ENCODE assay signal across 15 cellular contexts in the genomic region with DNA sequence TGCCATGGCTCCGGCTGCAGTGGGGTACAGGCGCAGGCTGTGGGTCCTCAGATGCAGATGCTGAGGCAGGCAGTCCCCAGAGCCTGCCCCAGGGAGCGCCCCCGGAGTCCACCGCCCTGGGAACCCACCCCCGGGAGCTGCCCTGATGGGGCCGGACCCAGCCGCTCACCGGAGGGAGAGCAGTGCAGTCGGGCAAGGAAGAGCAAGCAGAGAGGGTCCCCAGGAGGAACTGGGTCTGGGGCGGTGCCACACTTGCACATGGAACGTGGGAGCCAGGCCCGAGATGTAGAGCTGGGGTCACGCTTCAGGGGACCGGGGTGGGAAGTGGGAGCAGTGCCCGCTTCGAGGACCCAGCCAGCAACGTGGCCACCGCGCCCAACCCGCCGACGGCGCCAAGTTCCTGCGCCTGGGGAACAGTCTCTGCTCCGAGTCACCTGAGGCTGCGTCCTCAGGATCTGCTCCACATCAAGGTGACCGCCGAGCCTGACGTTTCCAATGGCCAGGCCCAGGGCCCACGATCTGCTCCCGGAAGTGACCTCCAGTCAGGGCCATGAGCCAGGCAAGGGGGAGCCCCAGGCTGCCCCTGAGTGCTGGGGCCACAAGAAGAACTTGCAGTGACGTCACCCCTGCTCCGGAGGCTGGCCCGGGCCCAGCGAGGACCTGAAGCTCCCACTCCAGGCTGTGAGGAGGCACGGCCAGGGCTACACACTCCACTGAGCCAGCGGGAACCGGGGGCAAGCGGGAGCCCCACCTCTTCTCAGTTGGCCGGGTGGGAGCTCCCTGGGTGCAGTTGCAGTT. TPM values are rescaled to one million over a fixed set of nuclear protein-coding genes. Genes with fewer than 3 reads are reported as not detected.
A peak's percentile ranks its signal among the peaks of the same experiment; 100 is the strongest.
DNase-seq lines count a peak whose midpoint lies in the region; ATAC-seq and TF ChIP-seq lines count a peak whose summit lies in the region.
"Had no signal": no experiment of that assay in that cellular context is flagged by ENCODE, and none has a peak within 500 bp of the region (broad histone marks: within the 10 kb centered on the region; RNA-seq: fewer than 3 reads in every experiment).

No MANE protein-coding gene starts in this region.

- intact Hi-C loops in heart right ventricle (cut with DNase I) = no loop called here
- intact Hi-C loops in lower leg skin (cut with DNase I; ENCODE audit: low total_unique reads) = no loop called here

- no peaks in the 10 kb centered on the region for H3K36me3 Mint-ChIP-seq in activated naive CD8-positive, alpha-beta T cell treated with anti-CD3 and anti-CD28 coated beads, Interleukin-2, amount 50 U/mL, for 24 hours (ENCODE audit: low read depth)
- H3K36me3 Mint-ChIP-seq: type B pancreatic cell had no signal

- no peak overlapping the region for H3K4me3 Mint-ChIP-seq in activated naive CD8-positive, alpha-beta T cell treated with anti-CD3 and anti-CD28 coated beads, Interleukin-2, amount 50 U/mL, for 24 hours
- H3K4me3 Mint-ChIP-seq: central memory CD8-positive, alpha-beta T cell; type B pancreatic cell had no signal

- peaks cover 0 to 11% (median 0%) of the 10 kb centered on the region in 11 donors for H3K9me3 ChIP-seq in heart right ventricle

- H3K36me3 ChIP-seq in heart right ventricle = no peaks in the 10 kb centered on the region
- H3K36me3 ChIP-seq: SJCRH30 had no signal

- ATAC-seq in activated naive CD8-positive, alpha-beta T cell treated with anti-CD3 and anti-CD28 coated beads, Interleukin-2, amount 50 U/mL, for 24 hours = peak; percentile 20
- ATAC-seq in heart right ventricle (peak; percentile 53 to 97 (median 72)), omental fat pad (ENCODE audit: low FRiP score) (peak; percentile 23)

- H3K4me3 ChIP-seq in heart right ventricle = peak overlapping the region in 5 of 10 donors; percentile 27 to 39 (median 35)
- no peak overlapping the region for H3K4me3 ChIP-seq in lower leg skin (ENCODE audit: low read depth, poor library complexity, severe bottlenecking)
- H3K4me3 ChIP-seq: SJCRH30 had no signal

- H3K27ac ChIP-seq in heart right ventricle = no peak overlapping the region
- H3K27ac ChIP-seq: epithelial cell of prostate, SJCRH30 had no signal

- no peaks in the 10 kb centered on the region for H3K4me1 ChIP-seq in heart right ventricle
- H3K4me1 ChIP-seq: SJCRH30 had no signal

- no peak overlapping the region for H3K27ac Mint-ChIP-seq in activated naive CD8-positive, alpha-beta T cell treated with anti-CD3 and anti-CD28 coated beads, Interleukin-2, amount 50 U/mL, for 24 hours
- H3K27ac Mint-ChIP-seq: type B pancreatic cell had no signal

- DNase-seq in EH (ENCODE audit: low read depth) (peak; percentile 9), heart right ventricle (peak; percentile 11 to 54), omental fat pad (ENCODE audit: low spot score) (no peak), NCI-H2029 (lab: John Stamatoyannopoulos, UW) (no peak), lower leg skin (ENCODE audit: low spot score in 2 of 2) (no peak), NCI-H2171 (lab: John Stamatoyannopoulos, UW) (no peak), CD1c-positive myeloid dendritic cell (ENCODE audit: extremely low spot score) (no peak)
- no peak for DNase-seq in activated naive CD8-positive, alpha-beta T cell treated with anti-CD3 and anti-CD28 coated beads, Interleukin-2, amount 50 U/mL, for 24 hours
- DNase-seq: activated naive CD4-positive, alpha-beta T cell treated with anti-CD3 and anti-CD28 coated beads, Interleukin-2, amount 50 U/mL, for 16 hours; nucleus accumbens; SJCRH30; stimulated activated CD4-positive, alpha-beta T cell treated with anti-CD3 and anti-CD28 coated beads, Interleukin-15, amount 100 ng/mL, for 24 hours had no signal

- H3K4me1 Mint-ChIP-seq in activated naive CD8-positive, alpha-beta T cell treated with anti-CD3 and anti-CD28 coated beads, Interleukin-2, amount 50 U/mL, for 24 hours = no peaks in the 10 kb centered on the region
- H3K4me1 Mint-ChIP-seq: central memory CD8-positive, alpha-beta T cell had no signal

- 58 to 62% methylated on average over 41 of the region's 41 CpGs for WGBS in heart right ventricle, 2 donors
- WGBS in lower leg skin, 2 donors = 75 to 80% methylated on average over 31 to 34 of the region's 41 CpGs

- TF ChIP-seq POLR2A in lower leg skin (IDR thresholded peaks at IDR 0.05) = no peak

- TF ChIP-seq CTCF in heart right ventricle (IDR thresholded peaks at IDR 0.05) = no peak
- TF ChIP-seq CTCF in omental fat pad (IDR thresholded peaks at IDR 0.05) = no peak
- TF ChIP-seq CTCF in lower leg skin (IDR thresholded peaks at IDR 0.05) = no peak

- H3K9me3 Mint-ChIP-seq in activated naive CD8-positive, alpha-beta T cell treated with anti-CD3 and anti-CD28 coated beads, Interleukin-2, amount 50 U/mL, for 24 hours = no peaks in the 10 kb centered on the region
- H3K9me3 Mint-ChIP-seq: central memory CD8-positive, alpha-beta T cell; type B pancreatic cell had no signal

- no peaks in the 10 kb centered on the region for H3K27me3 ChIP-seq in heart right ventricle
- H3K27me3 ChIP-seq: SJCRH30 had no signal

- H3K27me3 Mint-ChIP-seq in activated naive CD8-positive, alpha-beta T cell treated with anti-CD3 and anti-CD28 coated beads, Interleukin-2, amount 50 U/mL, for 24 hours = no peaks in the 10 kb centered on the region
- H3K27me3 Mint-ChIP-seq: type B pancreatic cell had no signal

RNA-seq across cellular contexts. Expression of a gene that starts 27.0 kb away (rescaled TPM):
- total RNA-seq in heart right ventricle (10 to 100 TPM; 78.4 to 98.4 (median 92.4) TPM), omental fat pad (100 to 1,000 TPM in 1 of 4 donors, 10 to 100 TPM in 3; 59.3 to 108 (median 91.3) TPM), lower leg skin (10 to 100 TPM; 61.0 to 67.9 (median 66.9) TPM)
- polyA plus RNA-seq in heart right ventricle = 10 to 100 TPM; 44.6 to 94.0 TPM

Comparison
In these comparisons a context has a peak if more than half of its experiments do, and no peak if none do; other contexts are left out.
1. DNase-seq: peak in EH (single experiment) and heart right ventricle (2 of 2); none in activated naive CD8-positive, alpha-beta T cell treated with anti-CD3 and anti-CD28 coated beads, Interleukin-2, amount 50 U/mL, for 24 hours (single experiment), omental fat pad (single experiment), NCI-H2029 (single experiment), lower leg skin (0 of 2), NCI-H2171 (single experiment) and CD1c-positive myeloid dendritic cell (single experiment).
2. ATAC-seq: peak in every context shown above with its lines; median percentile 72 in heart right ventricle; 23 in omental fat pad; 20 in activated naive CD8-positive, alpha-beta T cell treated with anti-CD3 and anti-CD28 coated beads, Interleukin-2, amount 50 U/mL, for 24 hours.